Comparison of ENCODE assay signal across 8 cellular contexts in genomic region chr3:130111865-130112650, GRCh38. TPM values are rescaled to one million over a fixed set of nuclear protein-coding genes. Genes with fewer than 3 reads are reported as not detected.
DNase-seq lines count a peak whose midpoint lies in the region; ATAC-seq and TF ChIP-seq lines count a peak whose summit lies in the region.
"Not testable (repeated sequence)": the region's sequence is repeated elsewhere in the genome, so short reads cannot be mapped to it uniquely, and the experiment has no call there.

No MANE protein-coding gene starts in this region.

- ATAC-seq in activated T-cell treated with anti-CD3 and anti-CD28 coated beads, Interleukin-2, amount 50 U/mL, for 4 hours: peak in 1 of 2 donors; percentile 44

- peak overlapping the region; percentile 84 for H3K4me3 Mint-ChIP-seq in Caco-2 (ENCODE audit: unreplicated experiment)
- H3K4me3 Mint-ChIP-seq in activated T-cell treated with anti-CD3 and anti-CD28 coated beads, Interleukin-2, amount 50 U/mL, for 4 hours: peak overlapping the region; percentile 94

- not testable (repeated sequence) for H3K79me2 ChIP-seq in GM23248 (ENCODE audit: insufficient read depth)

- peak overlapping the region; percentile 90 for H3K27ac Mint-ChIP-seq in Caco-2 (ENCODE audit: unreplicated experiment)

- H3K9ac ChIP-seq in GM23248 (peak overlapping the region; percentile 78), mucosa of rectum (ENCODE audit: low read depth in 1 of 2, low read length in 2 of 2) (peak overlapping the region; percentile 52 to 65)

- not testable (repeated sequence) for TF ChIP-seq CTCF in Caco-2 (IDR thresholded peaks at IDR 0.05; ENCODE audit: insufficient read depth in 1 of 2, low read depth in 1 of 2, low read length in 1 of 2, severe bottlenecking in 1 of 2, unreplicated experiment in 1 of 2); LNCaP clone FGC (IDR thresholded peaks at IDR 0.05; ENCODE audit: control insufficient read depth, extremely low read depth, insufficient read depth)

- DNase-seq in Caco-2 (peak in 1 of 2 experiments; percentile 98), GM23248 (peak; percentile 92), RKO (ENCODE audit: low spot score) (peak; percentile 89), erythroblast (lab: John Stamatoyannopoulos, UW) (peak; percentile 98)
- DNase-seq in LNCaP clone FGC (ENCODE audit: low read depth): not testable (repeated sequence)
- peak; percentile 100 for DNase-seq in activated T-cell treated with anti-CD3 and anti-CD28 coated beads, Interleukin-2, amount 50 U/mL, for 4 hours
- DNase-seq in stimulated activated CD8-positive, alpha-beta memory T cell treated with anti-CD3 and anti-CD28 coated beads, Interleukin-15, amount 100 ng/mL, for 48 hours (ENCODE audit: low read depth in 2 of 2): peak; percentile 98 to 99

- H3K9me3 ChIP-seq in Caco-2; GM23248 (ENCODE audit: low read depth); mucosa of rectum (ENCODE audit: control insufficient read depth in 2 of 2, low read length in 2 of 2): not testable (repeated sequence)

- peak overlapping the region; percentile 87 for H2AFZ ChIP-seq in GM23248

- WGBS in GM23248 (ENCODE audit: low coverage in 1 of 2, low lambda C conversion rate in 2 of 2, missing lambda C conversion rate in 2 of 2), 2 experiments: 1 to 7% methylated on average over 25 to 55 of the region's 60 CpGs

- intact Hi-C loops in Caco-2 (cut with micrococcal nuclease; ENCODE audit: unreplicated experiment): not testable (repeated sequence)

- not testable (repeated sequence) for H4K20me1 ChIP-seq in GM23248 (ENCODE audit: insufficient read depth)

- not testable (repeated sequence) for H3K36me3 Mint-ChIP-seq in Caco-2 (ENCODE audit: insufficient read depth, unreplicated experiment); activated T-cell treated with anti-CD3 and anti-CD28 coated beads, Interleukin-2, amount 50 U/mL, for 4 hours (ENCODE audit: insufficient read depth)

- not testable (repeated sequence) for H3F3A ChIP-seq in GM23248 (ENCODE audit: insufficient read depth)

- not testable (repeated sequence) for H3K27me3 Mint-ChIP-seq in Caco-2 (ENCODE audit: insufficient read depth, unreplicated experiment); activated T-cell treated with anti-CD3 and anti-CD28 coated beads, Interleukin-2, amount 50 U/mL, for 4 hours (ENCODE audit: low read depth)

- BruUV-seq in Caco-2 (replicated peaks; lab: Mats Ljungman, UMichigan): not testable (repeated sequence)

- in situ Hi-C loops in GM23248 (cut with MboI): not testable (repeated sequence)

- H3K4me1 Mint-ChIP-seq in Caco-2 (ENCODE audit: low read depth, unreplicated experiment): not testable (repeated sequence)
- H3K4me1 Mint-ChIP-seq in activated T-cell treated with anti-CD3 and anti-CD28 coated beads, Interleukin-2, amount 50 U/mL, for 4 hours (ENCODE audit: low read depth): peaks cover 17% of the 10 kb centered on the region

- H3K27ac ChIP-seq in GM23248 (peak overlapping the region; percentile 67), mucosa of rectum (ENCODE audit: low read depth in 2 of 2, low read length in 2 of 2) (peak overlapping the region; percentile 71 to 82)

- not testable (repeated sequence) for H3K9me2 ChIP-seq in GM23248 (ENCODE audit: insufficient read depth)

- H3K9me3 Mint-ChIP-seq in Caco-2 (ENCODE audit: unreplicated experiment); activated T-cell treated with anti-CD3 and anti-CD28 coated beads, Interleukin-2, amount 50 U/mL, for 4 hours: not testable (repeated sequence)

- not testable (repeated sequence) for H3K27me3 ChIP-seq in Caco-2 (replicated peaks; ENCODE audit: control insufficient read depth, insufficient read depth, low read length); GM23248 (replicated peaks; ENCODE audit: insufficient read depth); mucosa of rectum (ENCODE audit: control insufficient read depth in 2 of 2, insufficient read depth in 2 of 2, low read length in 2 of 2)

- TF ChIP-seq POLR2A in erythroblast (IDR thresholded peaks at IDR 0.05; ENCODE audit: low read length): not testable (repeated sequence)

- CTCF ChIA-PET in Caco-2 (lab: Charles Lee): interaction anchor here (0.5 to 1.5 kb wide), 5 partner anchors 14 to 622 kb away, joined by 3 to 17 read pairs (median 3); no protein-coding TSS in a partner anchor

- not testable (repeated sequence) for H3K36me3 ChIP-seq in Caco-2 (ENCODE audit: control insufficient read depth, insufficient read depth, low read length); GM23248 (ENCODE audit: low read depth); mucosa of rectum (ENCODE audit: control insufficient read depth in 2 of 2, insufficient read depth in 2 of 2, low read length in 2 of 2)

- POLR2A ChIA-PET in Caco-2 (lab: Charles Lee): interaction anchor here (0.5 to 0.6 kb wide), 2 partner anchors 219 to 485 kb away, joined by 3 read pairs; partner anchors contain the start of gene TMCC1

- not testable (repeated sequence) for H3K4me1 ChIP-seq in Caco-2; GM23248 (ENCODE audit: insufficient read depth); mucosa of rectum (ENCODE audit: control insufficient read depth in 2 of 2, insufficient read depth in 2 of 2, low read length in 2 of 2)

- peak overlapping the region; percentile 79 for H3K4me3 ChIP-seq in Caco-2 (ENCODE audit: low read depth, low read length)
- H3K4me3 ChIP-seq in GM23248: peak overlapping the region; percentile 70
- peak overlapping the region; percentile 43 for H3K4me3 ChIP-seq in LNCaP clone FGC (ENCODE audit: low read depth, low read length)
- peak overlapping the region; percentile 64 to 72 for H3K4me3 ChIP-seq in mucosa of rectum (ENCODE audit: low read length in 2 of 2)

- H3K4me2 ChIP-seq in GM23248 (ENCODE audit: unreplicated experiment): peak overlapping the region; percentile 86

RNA-seq across cellular contexts. Expression of gene ALG1L2, which starts 30.4 kb away (rescaled TPM):
- total RNA-seq in Caco-2 (2022): 1.0 and 1.6 TPM in 2 replicates
- total RNA-seq in GM23248 (2014; rRNA removed; shearing (Covaris generic)): not detected in 2 replicates
- polyA plus RNA-seq in GM23248 (2016; fragmentation: Nextera tagmentation; extraction: Ambion mirVana): 0.49 and 0.63 TPM in 2 replicates
- total RNA-seq in activated T-cell treated with anti-CD3 and anti-CD28 coated beads, Interleukin-2, amount 50 U/mL, for 4 hours: under 1 TPM in 2 of 3 donors, not detected in 1; 0.37 to 0.38 TPM
